10 cellular contexts compared by ENCODE assay signal in genomic region chr3:122030381-122031122, GRCh38. TPM values are rescaled to one million over a fixed set of nuclear protein-coding genes. Genes with fewer than 3 reads are reported as not detected.
DNase-seq lines count a peak whose midpoint lies in the region; ATAC-seq and TF ChIP-seq lines count a peak whose summit lies in the region.
"Had no signal": no experiment of that assay in that cellular context is flagged by ENCODE, and none has a peak within 500 bp of the region (broad histone marks: within the 10 kb centered on the region; RNA-seq: fewer than 3 reads in every experiment).

No MANE protein-coding gene starts in this region.

- BruUV-seq in PC-3 (replicated peaks; lab: Mats Ljungman, UMichigan), result no TSS peak

- no peaks in the 10 kb centered on the region for H3K9me2 ChIP-seq in PC-3 (replicated peaks; ENCODE audit: low read length)

- H3K4me1 ChIP-seq in PC-3 (ENCODE audit: insufficient read depth, low read length) (no peaks in the 10 kb centered on the region), neuron (ENCODE audit: insufficient read depth, low read length) (no peaks in the 10 kb centered on the region), left lung (no peaks in the 10 kb centered on the region)
- H3K4me1 ChIP-seq: A549 had no signal

- H3K4me3 ChIP-seq in PC-3 (ENCODE audit: low read length), result no peak overlapping the region
- no peak overlapping the region for H3K4me3 ChIP-seq in neuron (ENCODE audit: low read length)
- H3K4me3 ChIP-seq in left lung, result no peak overlapping the region
- H3K4me3 ChIP-seq: A549 had no signal

- H3K27ac ChIP-seq in PC-3 (ENCODE audit: low read length) (no peak overlapping the region), left lung (no peak overlapping the region)
- H3K27ac ChIP-seq: A549 had no signal

- TF ChIP-seq CTCF in PC-3 (conservative IDR thresholded peaks at IDR 0.05; ENCODE audit: low read depth, low read length) (no peak), left lung (IDR thresholded peaks at IDR 0.05) (no peak)

- CTCF ChIA-PET in PC-3 (lab: Charles Lee), result no interaction called here

- H3K36me3 ChIP-seq in PC-3 (ENCODE audit: low read depth, low read length), result no peaks in the 10 kb centered on the region
- H3K36me3 ChIP-seq in neuron (ENCODE audit: insufficient read depth, low read length), result no peaks in the 10 kb centered on the region
- H3K36me3 ChIP-seq in left lung, result no peaks in the 10 kb centered on the region

- no peaks in the 10 kb centered on the region for H3K9me3 ChIP-seq in PC-3 (ENCODE audit: low read length)
- no peaks in the 10 kb centered on the region for H3K9me3 ChIP-seq in neuron (ENCODE audit: low read length)
- no peaks in the 10 kb centered on the region for H3K9me3 ChIP-seq in left lung
- H3K9me3 ChIP-seq: A549 had no signal

- no peaks in the 10 kb centered on the region for H4K20me1 ChIP-seq in PC-3 (ENCODE audit: low read length)

- H3K9ac ChIP-seq in PC-3 (ENCODE audit: low read length), result no peak overlapping the region

- H3K4me2 ChIP-seq in PC-3 (ENCODE audit: low read length), result peak overlapping the region; percentile 15; the same call in 1 of the 2 replicates
- H3K4me2 ChIP-seq: A549 had no signal

- intact Hi-C loops in PC-3 (cut with micrococcal nuclease) (no loop called here), left lung (cut with DNase I) (no loop called here), left ventricle myocardium superior (cut with micrococcal nuclease) (no loop called here)

- ATAC-seq in HG02642 (IDR thresholded peaks at IDR 0.05; ENCODE audit: poor library complexity, unreplicated experiment) (peak; percentile 68), PC-3 (0 out of 2 replicates have a peak, but pooled peaks have one; percentile 35), left lung (no peak), left ventricle myocardium superior (no peak)
- ATAC-seq: A549 had no signal

- H3K27me3 ChIP-seq in PC-3 (ENCODE audit: low read length) (no peaks in the 10 kb centered on the region), neuron (ENCODE audit: insufficient read depth, low read length) (no peaks in the 10 kb centered on the region), left lung (no peaks in the 10 kb centered on the region)

- POLR2A ChIA-PET in PC-3 (lab: Charles Lee; ENCODE audit: unreplicated experiment), result no interaction called here

- DNase-seq in NK-92 treated with Interleukin-12 subunit alpha and Interleukin-12 subunit beta, amount 100 ng/mL, for 24 hours (lab: John Stamatoyannopoulos, UW), result peak; percentile 7
- DNase-seq in NK-92 (lab: John Stamatoyannopoulos, UW; ENCODE audit: unreplicated experiment) (no peak), PC-3 (no peak), left lung (no peak), left ventricle myocardium superior (no peak)
- DNase-seq in activated CD4-positive, CD25-positive, alpha-beta regulatory T cell treated with anti-CD3 and anti-CD28 coated beads, Interleukin-2, amount 50 U/mL, for 72 hours, result no peak
- DNase-seq: NCI-H69 had no signal

- no peaks in the 10 kb centered on the region for H3F3A ChIP-seq in PC-3 (ENCODE audit: low read length, unreplicated experiment)

- H2AFZ ChIP-seq in PC-3 (ENCODE audit: low read length), result peak overlapping the region; percentile 61
- peak overlapping the region; percentile 73 for H2AFZ ChIP-seq in neuron (ENCODE audit: low read depth, low read length)

- H3K79me2 ChIP-seq in PC-3 (ENCODE audit: low read length), result no peaks in the 10 kb centered on the region

RNA-seq across cellular contexts. Expression of gene ILDR1, which starts 8.5 kb away (rescaled TPM):
- total RNA-seq in PC-3 (2014; rRNA removed), result 4.8 and 5.6 TPM in 2 replicates
- total RNA-seq in left lung, result 1 to 10 TPM; 5.3 to 9.8 TPM
- total RNA-seq in left ventricle myocardium superior, result 0.20 TPM

RNA-seq across cellular contexts. Expression of gene CD86, which starts 24.6 kb away (rescaled TPM):
- total RNA-seq in PC-3 (2014; rRNA removed) (0.07 TPM in 1 of 2 replicates, not detected in the other), left lung (10 to 100 TPM; 13.4 to 17.6 TPM), left ventricle myocardium superior (4.4 TPM)

Comparison
In these comparisons a context has a peak if more than half of its experiments do, and no peak if none do; other contexts are left out.
1. ATAC-seq: peak in HG02642 (single experiment) and PC-3 (single experiment); none in left lung (single experiment) and left ventricle myocardium superior (single experiment).